In the genomic region with DNA sequence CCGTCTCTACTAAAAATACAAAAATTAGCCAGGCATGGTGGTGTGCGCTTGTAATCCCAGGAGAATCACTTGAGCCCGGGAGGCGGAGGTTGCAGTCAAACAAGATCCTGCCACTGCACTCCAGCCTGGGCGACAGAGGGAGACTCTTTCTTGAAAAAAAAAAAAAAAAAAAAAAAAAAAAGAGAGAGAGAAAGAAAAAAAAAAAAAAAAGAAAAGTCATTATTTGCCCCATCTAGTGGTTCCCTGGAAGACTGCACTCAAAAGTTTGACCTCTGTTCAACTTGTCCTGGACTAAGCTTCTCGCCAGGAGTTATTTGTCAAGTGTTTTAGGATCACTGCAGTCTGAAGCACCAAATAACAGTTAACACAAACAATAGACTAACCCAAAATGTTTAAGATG, we compare ENCODE assay signal across 10 cellular contexts. TPM values are rescaled to one million over a fixed set of nuclear protein-coding genes. Genes with fewer than 3 reads are reported as not detected.
DNase-seq lines count a peak whose midpoint lies in the region; ATAC-seq and TF ChIP-seq lines count a peak whose summit lies in the region.
"Had no signal": no experiment of that assay in that cellular context is flagged by ENCODE, and none has a peak within 500 bp of the region (broad histone marks: within the 10 kb centered on the region; RNA-seq: fewer than 3 reads in every experiment).

No MANE protein-coding gene starts in this region.

- no peaks in the 10 kb centered on the region for H4K20me1 ChIP-seq in KMS-11 (ENCODE audit: insufficient read depth)

- ATAC-seq in GM18520 (IDR thresholded peaks at IDR 0.05; ENCODE audit: unreplicated experiment) (no peak), HG02981 (IDR thresholded peaks at IDR 0.05; ENCODE audit: unreplicated experiment) (no peak), HG03135 (IDR thresholded peaks at IDR 0.05; ENCODE audit: unreplicated experiment) (no peak)

- no peaks in the 10 kb centered on the region for H3K36me3 ChIP-seq in KMS-11 (ENCODE audit: insufficient read depth)

- H3K79me2 ChIP-seq in KMS-11 (ENCODE audit: insufficient read depth, low read depth) = no peaks in the 10 kb centered on the region

- H3K27me3 ChIP-seq in KMS-11 (ENCODE audit: insufficient read depth, low read depth) = no peaks in the 10 kb centered on the region

- no peak overlapping the region for H3K4me2 ChIP-seq in KMS-11

- H3K4me1 ChIP-seq in KMS-11 (ENCODE audit: low read depth, poor library complexity, severe bottlenecking) = no peaks in the 10 kb centered on the region

- no peak overlapping the region for H3K27ac ChIP-seq in KMS-11

- TF ChIP-seq CTCF in KMS-11 (conservative IDR thresholded peaks at IDR 0.05; ENCODE audit: low read depth, low read length) = peak; percentile 50

- H2AFZ ChIP-seq in KMS-11 (ENCODE audit: low read depth) = no peak overlapping the region

- DNase-seq in DMS 273 (lab: John Stamatoyannopoulos, UW; ENCODE audit: unreplicated experiment) (peak; percentile 3), DMS 273 treated with DMSO at 0.1 percent for 48 hours (lab: John Stamatoyannopoulos, UW) (no peak), dermis blood vessel endothelial cell (peak; percentile 44), retina (peak; percentile 36)

- no peak overlapping the region for H3K4me3 ChIP-seq in KMS-11 (IDR thresholded peaks at IDR 0.05; ENCODE audit: insufficient read depth, low read depth, low read length)

- H3K9ac ChIP-seq in KMS-11 = no peak overlapping the region

RNA-seq across cellular contexts. Expression of a gene that starts 45.3 kb away (rescaled TPM):
- total RNA-seq in dermis blood vessel endothelial cell = 0.65 and 1.0 TPM in 2 replicates
- total RNA-seq: myocyte; T-helper 2 cell treated with Interferon-gamma antibody and Interleukin-4, amounts not matched to agents 100 ng/mL and 5 ng/mL, for 36 hours had no signal
